ENCODE assay signal across 9 cellular contexts in the genomic region with DNA sequence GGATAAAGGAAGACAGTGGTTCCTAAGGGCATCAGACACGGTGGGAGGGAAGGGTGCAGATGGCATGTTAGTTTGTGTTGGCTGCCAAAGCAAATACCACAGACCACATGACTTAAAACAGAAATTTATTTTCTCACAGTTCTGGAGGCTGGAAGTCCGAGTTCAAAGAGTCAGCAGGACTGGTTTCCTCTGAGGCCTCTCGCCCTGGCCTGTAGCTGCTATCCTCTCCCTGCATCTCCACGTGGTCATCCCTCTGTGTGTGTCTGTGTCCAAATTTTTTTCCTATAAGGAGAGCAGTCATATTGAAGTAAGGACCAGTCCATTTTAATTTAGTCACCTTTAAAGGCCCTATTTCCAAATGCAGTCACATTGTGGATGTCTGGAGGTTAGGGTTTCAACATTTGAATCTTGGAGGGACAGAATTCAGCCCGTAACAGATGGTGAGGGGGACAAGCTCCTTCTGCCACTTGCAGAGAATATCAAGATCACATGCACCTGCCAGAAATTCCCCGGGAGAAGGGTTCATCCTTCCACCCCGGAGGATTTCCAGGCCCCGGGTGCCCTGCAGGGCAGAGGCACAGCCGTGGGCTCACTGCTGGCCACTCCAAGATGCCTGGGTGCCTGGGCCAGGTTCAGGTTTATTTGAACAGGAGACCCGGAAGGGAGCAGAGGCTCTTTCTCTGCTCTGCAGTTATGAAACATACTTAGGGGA.
A peak's percentile ranks its signal among the peaks of the same experiment; 100 is the strongest.
DNase-seq lines count a peak whose midpoint lies in the region; ATAC-seq and TF ChIP-seq lines count a peak whose summit lies in the region.
"Had no signal": no experiment of that assay in that cellular context is flagged by ENCODE, and none has a peak within 500 bp of the region (broad histone marks: within the 10 kb centered on the region; RNA-seq: fewer than 3 reads in every experiment).

No MANE protein-coding gene starts in this region.

- ATAC-seq in stimulated activated naive CD8-positive, alpha-beta T cell treated with anti-CD3 and anti-CD28 coated beads, Interleukin-15, Interleukin-2, amounts not matched to agents 100 U/mL and 50 U/mL, for 24 hours, result no peak
- ATAC-seq in GM21717 (IDR thresholded peaks at IDR 0.05; ENCODE audit: unreplicated experiment) (no peak), GM18505 (IDR thresholded peaks at IDR 0.05; ENCODE audit: unreplicated experiment) (no peak)

- peak overlapping the region; percentile 70 for H3K27ac Mint-ChIP-seq in stimulated activated naive CD8-positive, alpha-beta T cell treated with anti-CD3 and anti-CD28 coated beads, Interleukin-15, Interleukin-2, amounts not matched to agents 100 ng/mL and 50 ng/mL, for 24 hours

- TF ChIP-seq POLR2A in erythroblast (IDR thresholded peaks at IDR 0.05; ENCODE audit: low read length), result no peak
- no peak for TF ChIP-seq POLR2A in GM18505 (IDR thresholded peaks at IDR 0.05; ENCODE audit: borderline replicate concordance, extremely low read depth, insufficient read depth, insufficient read length)

- H3K27me3 Mint-ChIP-seq in stimulated activated naive CD8-positive, alpha-beta T cell treated with anti-CD3 and anti-CD28 coated beads, Interleukin-15, Interleukin-2, amounts not matched to agents 100 ng/mL and 50 ng/mL, for 24 hours, result no peaks in the 10 kb centered on the region

- peak overlapping the region; percentile 52 for H3K4me3 Mint-ChIP-seq in stimulated activated naive CD8-positive, alpha-beta T cell treated with anti-CD3 and anti-CD28 coated beads, Interleukin-15, Interleukin-2, amounts not matched to agents 100 ng/mL and 50 ng/mL, for 24 hours

- DNase-seq in stimulated activated naive CD8-positive, alpha-beta T cell treated with anti-CD3 and anti-CD28 coated beads, Interleukin-15, Interleukin-2, amounts not matched to agents 100 U/mL and 50 U/mL, for 24 hours, result no peak
- DNase-seq in SW480 (ENCODE audit: low spot score) (peak; percentile 82), glomerular visceral epithelial cell (ENCODE audit: extremely low spot score) (peak; percentile 58), erythroblast (lab: John Stamatoyannopoulos, UW) (no peak)
- no peak for DNase-seq in stimulated activated CD4-positive, alpha-beta T cell treated with anti-CD3 and anti-CD28 coated beads, Interleukin-1b, Interleukin-23, amount 100 ng/mL, for 48 hours
- DNase-seq: stimulated activated CD4-positive, alpha-beta T cell treated with anti-CD3 and anti-CD28 coated beads, Interleukin-12 subunit alpha, Interleukin-12 subunit beta, amount 100 ng/mL, for 4 hours had no signal

- no peaks in the 10 kb centered on the region for H3K36me3 Mint-ChIP-seq in stimulated activated naive CD8-positive, alpha-beta T cell treated with anti-CD3 and anti-CD28 coated beads, Interleukin-15, Interleukin-2, amounts not matched to agents 100 ng/mL and 50 ng/mL, for 24 hours (ENCODE audit: low read depth)

- peaks cover 83% of the 10 kb centered on the region for H3K4me1 Mint-ChIP-seq in stimulated activated naive CD8-positive, alpha-beta T cell treated with anti-CD3 and anti-CD28 coated beads, Interleukin-15, Interleukin-2, amounts not matched to agents 100 ng/mL and 50 ng/mL, for 24 hours (ENCODE audit: low read depth)

- H3K9me3 Mint-ChIP-seq in stimulated activated naive CD8-positive, alpha-beta T cell treated with anti-CD3 and anti-CD28 coated beads, Interleukin-15, Interleukin-2, amounts not matched to agents 100 ng/mL and 50 ng/mL, for 24 hours, result no peaks in the 10 kb centered on the region

Comparison
In these comparisons a context has a peak if more than half of its experiments do, and no peak if none do; other contexts are left out.
1. DNase-seq: peak in SW480 (single experiment) and glomerular visceral epithelial cell (single experiment); none in stimulated activated naive CD8-positive, alpha-beta T cell treated with anti-CD3 and anti-CD28 coated beads, Interleukin-15, Interleukin-2, amounts not matched to agents 100 U/mL and 50 U/mL, for 24 hours (single experiment), stimulated activated CD4-positive, alpha-beta T cell treated with anti-CD3 and anti-CD28 coated beads, Interleukin-1b, Interleukin-23, amount 100 ng/mL, for 48 hours (single experiment) and erythroblast (0 of 2).